Comparison of ENCODE assay signal across 11 cellular contexts in genomic region chr10:76324283-76324682, GRCh38.
A peak's percentile ranks its signal among the peaks of the same experiment; 100 is the strongest.
DNase-seq lines count a peak whose midpoint lies in the region; ATAC-seq and TF ChIP-seq lines count a peak whose summit lies in the region.
"Had no signal": no experiment of that assay in that cellular context is flagged by ENCODE, and none has a peak within 500 bp of the region (broad histone marks: within the 10 kb centered on the region; RNA-seq: fewer than 3 reads in every experiment).

No MANE protein-coding gene starts in this region.

- H3K36me3 ChIP-seq in PC-3 (ENCODE audit: low read depth, low read length) (no peaks in the 10 kb centered on the region), stomach (no peaks in the 10 kb centered on the region), testis (ENCODE audit: low read depth, missing control alignments) (no peaks in the 10 kb centered on the region)
- H3K36me3 ChIP-seq: SJSA1 had no signal

- H3F3A ChIP-seq in PC-3 (ENCODE audit: low read length, unreplicated experiment) = peaks cover 2% of the 10 kb centered on the region

- peak overlapping the region; percentile 0; the same call in 1 of the 2 replicates for H3K4me2 ChIP-seq in PC-3 (ENCODE audit: low read length)

- no peak for TF ChIP-seq POLR2A in stomach (IDR thresholded peaks at IDR 0.05)
- TF ChIP-seq POLR2A in testis (IDR thresholded peaks at IDR 0.05) = no peak

- no peak overlapping the region for H3K27ac ChIP-seq in PC-3 (ENCODE audit: low read length)
- no peak overlapping the region for H3K27ac ChIP-seq in stomach
- no peak overlapping the region for H3K27ac ChIP-seq in testis
- H3K27ac ChIP-seq: SJSA1 had no signal

- H4K20me1 ChIP-seq in PC-3 (ENCODE audit: low read length) = no peaks in the 10 kb centered on the region

- BruUV-seq in PC-3 (replicated peaks; lab: Mats Ljungman, UMichigan) = no TSS peak

- intact Hi-C loops in PC-3 (cut with micrococcal nuclease) = no loop called here
- intact Hi-C loops in stomach (cut with DNase I; ENCODE audit: low total_unique reads) = no loop called here
- intact Hi-C loops in testis (cut with DNase I; ENCODE audit: low total_unique reads) = no loop called here

- H3K4me3 ChIP-seq in PC-3 (ENCODE audit: low read length) = no peak overlapping the region
- H3K4me3 ChIP-seq in stomach = no peak overlapping the region
- H3K4me3 ChIP-seq in testis = no peak overlapping the region
- H3K4me3 ChIP-seq: SJSA1 had no signal

- H3K9me2 ChIP-seq in PC-3 (replicated peaks; ENCODE audit: low read length) = no peaks in the 10 kb centered on the region

- TF ChIP-seq EP300 in stomach (IDR thresholded peaks at IDR 0.05) = no peak

- H3K27me3 ChIP-seq in PC-3 (ENCODE audit: low read length) (no peaks in the 10 kb centered on the region), stomach (no peaks in the 10 kb centered on the region), testis (no peaks in the 10 kb centered on the region)
- H3K27me3 ChIP-seq: SJSA1 had no signal

- H3K9ac ChIP-seq in PC-3 (ENCODE audit: low read length) = no peak overlapping the region

- peak overlapping the region; percentile 29 for H2AFZ ChIP-seq in PC-3 (ENCODE audit: low read length)

- TF ChIP-seq CTCF in PC-3 (conservative IDR thresholded peaks at IDR 0.05; ENCODE audit: low read depth, low read length) (no peak), stomach (IDR thresholded peaks at IDR 0.05) (no peak), GM20000 (IDR thresholded peaks at IDR 0.05; ENCODE audit: extremely low read depth, missing control alignments) (no peak), testis (IDR thresholded peaks at IDR 0.05) (no peak)

- H3K9me3 ChIP-seq in PC-3 (ENCODE audit: low read length) (no peaks in the 10 kb centered on the region), stomach (no peaks in the 10 kb centered on the region), testis (no peaks in the 10 kb centered on the region)
- H3K9me3 ChIP-seq: SJSA1 had no signal

- POLR2A ChIA-PET in PC-3 (lab: Charles Lee; ENCODE audit: unreplicated experiment) = interaction anchor here (0.7 kb wide), 2 partner anchors 38 to 636 kb away, joined by 3 to 5 read pairs; no protein-coding TSS in a partner anchor

- H3K4me1 ChIP-seq in PC-3 (ENCODE audit: insufficient read depth, low read length) = peaks cover 36% of the 10 kb centered on the region
- H3K4me1 ChIP-seq in stomach = no peaks in the 10 kb centered on the region
- H3K4me1 ChIP-seq in testis = no peaks in the 10 kb centered on the region
- H3K4me1 ChIP-seq: SJSA1 had no signal

- H3K79me2 ChIP-seq in PC-3 (ENCODE audit: low read length) = no peaks in the 10 kb centered on the region

- ATAC-seq in PC-3 (peak; percentile 94), left lobe of liver (peak; percentile 98)
- ATAC-seq: effector memory CD8-positive, alpha-beta T cell had no signal

- peak; percentile 53 for DNase-seq in NCI-H1092 (lab: John Stamatoyannopoulos, UW)
- peak; percentile 86 for DNase-seq in PC-3
- DNase-seq in left lobe of liver (ENCODE audit: low spot score) = peak; percentile 85
- DNase-seq in stomach = peak; percentile 37
- no peak for DNase-seq in GM20000 (ENCODE audit: low spot score)
- DNase-seq in LoVo (ENCODE audit: low spot score) = no peak
- no peak for DNase-seq in testis
- DNase-seq: amniotic stem cell; effector memory CD8-positive, alpha-beta T cell; NCI-H526 treated with DMSO at 0.1 percent for 48 hours had no signal

- WGBS in stomach, 5 donors = 28 to 61% (median 41%) methylated on average over 6 of the region's 6 CpGs
- WGBS in testis, 2 donors = 48 to 76% methylated on average over 6 of the region's 6 CpGs

- CTCF ChIA-PET in PC-3 (lab: Charles Lee) = interaction anchor here (1.4 kb wide), 1 partner anchor 21 kb away, joined by 3 read pairs; no protein-coding TSS in a partner anchor

Comparison
In these comparisons a context has a peak if more than half of its experiments do, and no peak if none do; other contexts are left out.
1. DNase-seq: peak in NCI-H1092 (single experiment), PC-3 (single experiment), left lobe of liver (single experiment) and stomach (single experiment); none in GM20000 (single experiment), LoVo (single experiment) and testis (single experiment).